ENCODE assay signal across 28 cellular contexts in the genomic region with DNA sequence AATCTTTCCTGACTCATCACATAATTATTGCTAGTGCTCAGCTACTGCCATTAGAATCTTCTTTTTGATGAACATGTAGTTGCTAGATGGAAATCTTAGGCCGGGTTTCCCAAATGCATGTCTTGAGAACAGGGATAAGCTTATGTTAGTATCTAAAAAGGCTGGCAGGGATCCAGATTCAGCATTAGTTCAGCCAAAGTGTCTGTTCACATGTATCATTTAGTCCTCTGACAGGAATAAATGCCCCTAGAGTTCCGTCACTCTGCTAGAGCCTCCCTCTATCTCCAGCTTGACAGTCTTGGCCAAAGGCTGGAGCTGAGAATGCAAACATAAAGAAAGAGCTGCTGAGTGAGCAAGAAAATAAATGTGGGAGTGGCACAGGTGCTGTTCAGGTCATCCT. TPM values are rescaled to one million over a fixed set of nuclear protein-coding genes. Genes with fewer than 3 reads are reported as not detected.
"Had no signal": no experiment of that assay in that cellular context is flagged by ENCODE, and none has a peak within 500 bp of the region (broad histone marks: within the 10 kb centered on the region; RNA-seq: fewer than 3 reads in every experiment).

No MANE protein-coding gene starts in this region.

- ATAC-seq: activated CD4-positive, alpha-beta T cell treated with anti-CD3 and anti-CD28 coated beads for 36 hours; activated CD8-positive, alpha-beta memory T cell treated with anti-CD3 and anti-CD28 coated beads, Interleukin-2, amount 10 ng/mL, durations not matched to agents 7 days and 5 days; activated CD8-positive, alpha-beta T cell treated with anti-CD3 and anti-CD28 coated beads, Interleukin-2, amount 10 ng/mL, durations not matched to agents 7 days and 5 days; activated naive CD8-positive, alpha-beta T cell treated with anti-CD3 and anti-CD28 coated beads, Interleukin-2, amount 50 U/mL, for 24 hours; foreskin keratinocyte; gastrocnemius medialis; T-helper 17 cell had no signal

- H3K9me3 ChIP-seq: ascending aorta, breast epithelium, colonic mucosa, esophagus muscularis mucosa, gastrocnemius medialis, heart left ventricle had no signal

- H3K4me1 ChIP-seq: ascending aorta, breast epithelium, colonic mucosa, esophagus muscularis mucosa, foreskin keratinocyte, gastrocnemius medialis, heart left ventricle had no signal

- H3K36me3 ChIP-seq: ascending aorta, breast epithelium, cardiac muscle cell, colonic mucosa, esophagus muscularis mucosa, gastrocnemius medialis, heart left ventricle had no signal

- H3K27ac ChIP-seq: ascending aorta, breast epithelium, cardiac muscle cell, colonic mucosa, esophagus muscularis mucosa, foreskin keratinocyte, gastrocnemius medialis, heart left ventricle had no signal

- DNase-seq: activated CD4-positive, alpha-beta memory T cell treated with anti-CD3 and anti-CD28 coated beads for 36 hours; activated CD4-positive, alpha-beta T cell treated with anti-CD3 and anti-CD28 coated beads for 36 hours; activated CD4-positive, alpha-beta T cell treated with anti-CD3 and anti-CD28 coated beads, Interleukin-2, amount 10 ng/mL, durations not matched to agents 24 days and 14 days; activated CD4-positive, CD25-positive, alpha-beta regulatory T cell; activated CD4-positive, CD25-positive, alpha-beta regulatory T cell treated with anti-CD3 and anti-CD28 coated beads, Interleukin-2, amount 50 U/mL, for 72 hours; activated CD8-positive, alpha-beta memory T cell treated with anti-CD3 and anti-CD28 coated beads, Interleukin-2, amount 10 ng/mL, durations not matched to agents 7 days and 5 days; activated CD8-positive, alpha-beta memory T cell treated with anti-CD3 and anti-CD28 coated beads, Interleukin-2, amount 50 U/mL, for 4 hours; activated CD8-positive, alpha-beta T cell treated with anti-CD3 and anti-CD28 coated beads, Interleukin-2, amount 10 ng/mL, durations not matched to agents 7 days and 5 days; activated effector memory CD4-positive, alpha-beta T cell treated with anti-CD3 and anti-CD28 coated beads, Interleukin-2, amount 50 U/mL, for 16 hours; activated naive CD4-positive, alpha-beta T cell treated with anti-CD3 and anti-CD28 coated beads for 36 hours; activated naive CD8-positive, alpha-beta T cell treated with anti-CD3 and anti-CD28 coated beads for 36 hours; activated naive CD8-positive, alpha-beta T cell treated with anti-CD3 and anti-CD28 coated beads, Interleukin-2, amount 50 U/mL, for 24 hours; activated T-cell treated with anti-CD3 and anti-CD28 coated beads, Interleukin-2, amount 50 U/mL, for 1 hour; activated T-cell treated with anti-CD3 and anti-CD28 coated beads, Interleukin-2, amount 50 U/mL, for 48 hours; central memory CD4-positive, alpha-beta T cell; cerebellar nuclear complex; colonic mucosa; effector CD8-positive, alpha-beta T cell; gastrocnemius medialis; glutamatergic neuron; heart left ventricle; T-helper 17 cell had no signal

- H3K4me3 ChIP-seq: ascending aorta, breast epithelium, cardiac muscle cell, colonic mucosa, esophagus muscularis mucosa, gastrocnemius medialis, heart left ventricle had no signal

- H3K27me3 ChIP-seq: ascending aorta, breast epithelium, cardiac muscle cell, colonic mucosa, esophagus muscularis mucosa, foreskin keratinocyte, gastrocnemius medialis, heart left ventricle had no signal

RNA-seq across cellular contexts. Expression of gene NELL2, which starts 13.8 kb away (rescaled TPM):
- total RNA-seq: ascending aorta, dermis microvascular lymphatic vessel endothelial cell had no signal
- polyA plus RNA-seq: foreskin keratinocyte had no signal
